ENCODE assay signal across 8 cellular contexts in the genomic region with DNA sequence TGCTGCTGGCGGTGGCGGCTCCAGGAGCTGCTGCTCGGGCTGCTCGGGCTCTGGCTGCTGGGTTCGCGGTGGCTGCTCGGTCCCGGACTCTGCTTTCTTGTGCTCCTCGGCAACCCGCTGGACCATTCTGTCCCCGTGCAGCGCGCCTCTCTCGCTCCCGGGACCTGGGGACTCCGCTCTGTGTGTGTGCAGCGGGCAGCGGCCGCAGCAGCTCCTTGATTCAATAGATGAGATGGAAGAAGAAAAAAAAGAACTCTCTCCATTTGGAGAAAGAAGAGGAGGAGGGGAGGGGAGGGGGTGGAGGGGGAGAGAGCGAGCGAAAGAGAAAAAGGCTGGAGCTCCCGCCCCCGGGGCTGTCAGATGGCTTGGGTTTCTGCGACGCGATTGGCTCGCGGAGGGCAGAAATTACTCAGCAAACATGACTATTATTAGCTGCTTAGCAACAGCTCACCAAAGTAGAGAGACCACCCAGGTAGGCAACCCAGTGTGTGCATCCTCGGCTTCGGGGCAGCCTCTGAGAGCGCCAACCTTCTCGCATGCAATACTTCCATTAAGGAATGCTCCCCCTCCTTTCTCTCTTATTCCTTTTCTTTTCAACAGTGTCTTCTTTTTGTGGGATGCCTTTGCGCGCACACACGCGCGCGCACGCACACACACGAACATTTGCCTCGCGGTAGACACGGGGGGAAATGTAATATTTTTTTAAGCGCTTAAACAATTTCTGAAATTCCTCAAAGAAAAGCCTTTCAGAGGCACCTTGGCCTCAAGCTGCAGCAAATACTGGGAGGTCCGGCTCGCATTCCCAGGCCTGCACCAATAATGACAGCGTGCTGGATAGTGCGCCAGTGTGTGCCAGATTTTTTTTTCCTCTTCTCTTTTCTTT. TPM values are rescaled to one million over a fixed set of nuclear protein-coding genes. Genes with fewer than 3 reads are reported as not detected.
DNase-seq lines count a peak whose midpoint lies in the region; ATAC-seq and TF ChIP-seq lines count a peak whose summit lies in the region.

No MANE protein-coding gene starts in this region.

- peak overlapping the region; percentile 80 for H3K4me3 Mint-ChIP-seq in endodermal cell
- H3K4me3 Mint-ChIP-seq in memory B cell = peak overlapping the region; percentile 90

- peak overlapping the region; percentile 75 for H3K9ac ChIP-seq in endodermal cell (ENCODE audit: extremely low read depth, low read length, poor library complexity, severe bottlenecking)

- H3K9me3 Mint-ChIP-seq in endodermal cell = no peaks in the 10 kb centered on the region
- H3K9me3 Mint-ChIP-seq in memory B cell = no peaks in the 10 kb centered on the region

- H3K27me3 ChIP-seq in endodermal cell (ENCODE audit: control insufficient read depth, insufficient read depth, low read length, poor library complexity, severe bottlenecking) = peaks cover 18% of the 10 kb centered on the region

- H3K27ac Mint-ChIP-seq in endodermal cell = peak overlapping the region; percentile 92
- H3K27ac Mint-ChIP-seq in memory B cell = peak overlapping the region; percentile 58

- peak; percentile 35 for ATAC-seq in GM19023 (IDR thresholded peaks at IDR 0.05; ENCODE audit: unreplicated experiment)
- ATAC-seq in HG03565 (IDR thresholded peaks at IDR 0.05; ENCODE audit: unreplicated experiment) = peak; percentile 26
- peak; percentile 33 for ATAC-seq in memory B cell (ENCODE audit: low read depth)

- WGBS in endodermal cell (ENCODE audit: insufficient coverage in 1 of 2, insufficient read length in 1 of 2), 2 experiments = 0 to 2% methylated on average over 16 to 48 of the region's 48 CpGs

- no peaks in the 10 kb centered on the region for H3K4me1 ChIP-seq in endodermal cell (ENCODE audit: control insufficient read depth, insufficient read depth, low read length)

- H3K36me3 Mint-ChIP-seq in endodermal cell (ENCODE audit: low read depth) (peaks cover 1% of the 10 kb centered on the region), memory B cell (peaks cover 4% of the 10 kb centered on the region)

- H3K4me1 Mint-ChIP-seq in endodermal cell = peaks cover 40% of the 10 kb centered on the region
- peaks cover 20% of the 10 kb centered on the region for H3K4me1 Mint-ChIP-seq in memory B cell

- TF ChIP-seq CTCF in AG10803 (conservative IDR thresholded peaks at IDR 0.05; ENCODE audit: low read length) = no peak
- no peak for TF ChIP-seq CTCF in endodermal cell (conservative IDR thresholded peaks at IDR 0.05)

- H3K4me3 ChIP-seq in AG10803 (ENCODE audit: low read length) (peak overlapping the region; percentile 81), endodermal cell (ENCODE audit: low read length) (peak overlapping the region; percentile 97)

- H3K9me3 ChIP-seq in endodermal cell (ENCODE audit: control insufficient read depth, low read length) = no peaks in the 10 kb centered on the region

- H3K36me3 ChIP-seq in endodermal cell (ENCODE audit: control insufficient read depth, insufficient read depth, low read length) = no peaks in the 10 kb centered on the region

- H3K27me3 Mint-ChIP-seq in endodermal cell (ENCODE audit: insufficient read depth) (peaks cover 31% of the 10 kb centered on the region), memory B cell (peaks cover 27% of the 10 kb centered on the region)

- DNase-seq in AG10803 (ENCODE audit: low read depth) (peak; percentile 85), NCI-H748 treated with DMSO at 0.1 percent for 48 hours (lab: John Stamatoyannopoulos, UW) (peak; percentile 97), endodermal cell (peak; percentile 94), memory B cell (ENCODE audit: low spot score in 2 of 2) (peak in 1 of 2 donors; percentile 40)
- DNase-seq in activated CD8-positive, alpha-beta memory T cell treated with anti-CD3 and anti-CD28 coated beads, Interleukin-2, amount 50 U/mL, for 4 hours = peak; percentile 72
- DNase-seq in stimulated activated CD8-positive, alpha-beta memory T cell treated with anti-CD3 and anti-CD28 coated beads, Interleukin-7, amount 100 ng/mL, for 4 hours (ENCODE audit: low read depth in 2 of 2) = peak; percentile 69 to 75

- H3K27ac ChIP-seq in endodermal cell (ENCODE audit: low read depth, low read length) = peak overlapping the region; percentile 98

RNA-seq across cellular contexts. Expression of a gene that starts 7.6 kb away (rescaled TPM):
- 10 to 100 TPM; 26.0 to 32.9 TPM for total RNA-seq in endodermal cell
- polyA plus RNA-seq in endodermal cell (2013, experiment 1 of 2) = 21.0 TPM
- 18.5 TPM for polyA plus RNA-seq in endodermal cell (2013, experiment 2 of 2)
